22 cellular contexts compared by ENCODE assay signal in genomic region chr18:50790956-50791355, GRCh38. TPM values are rescaled to one million over a fixed set of nuclear protein-coding genes. Genes with fewer than 3 reads are reported as not detected.
DNase-seq lines count a peak whose midpoint lies in the region; ATAC-seq lines count a peak whose summit lies in the region.
"Had no signal": no experiment of that assay in that cellular context is flagged by ENCODE, and none has a peak within 500 bp of the region (broad histone marks: within the 10 kb centered on the region; RNA-seq: fewer than 3 reads in every experiment).

No MANE protein-coding gene starts in this region.

- no peak overlapping the region for H3K14ac ChIP-seq in neuronal stem cell (ENCODE audit: low read length)

- no peaks in the 10 kb centered on the region for H3K9me3 ChIP-seq in neuronal stem cell (replicated peaks in 1 of 2; ENCODE audit: control insufficient read depth in 2 of 2, insufficient read depth in 1 of 2, low read depth in 1 of 2, low read length in 2 of 2)
- H3K9me3 ChIP-seq: BE2C, Caco-2, Peyer's patch had no signal

- H3K27me3 ChIP-seq in neuronal stem cell (ENCODE audit: control insufficient read depth in 3 of 3, insufficient read depth in 3 of 3, low read depth in 1 of 3, low read length in 3 of 3), result peaks cover 0 to 8% (median 0%) of the 10 kb centered on the region in 3 experiments
- H3K27me3 ChIP-seq: BE2C, Peyer's patch had no signal

- H3K4me2 ChIP-seq in neuronal stem cell (ENCODE audit: insufficient read depth, low read length, poor library complexity, severe bottlenecking), result no peak overlapping the region

- H3K27ac ChIP-seq in neuronal stem cell (replicated peaks; ENCODE audit: low read length), result no peak overlapping the region
- H3K27ac ChIP-seq: GM23248 had no signal

- no peak overlapping the region for H3K18ac ChIP-seq in neuronal stem cell (ENCODE audit: low read length)

- H3K4me1 ChIP-seq in neuronal stem cell (ENCODE audit: control insufficient read depth in 2 of 2, insufficient read depth in 1 of 2, low read depth in 1 of 2, low read length in 2 of 2), result peaks cover 0 to 4% of the 10 kb centered on the region in 2 donors
- H3K4me1 ChIP-seq: BE2C had no signal

- H2BK5ac ChIP-seq in neuronal stem cell (ENCODE audit: low read length), result no peak overlapping the region

- no peak overlapping the region for H2AK5ac ChIP-seq in neuronal stem cell (ENCODE audit: low read depth, low read length)

- no peak overlapping the region for H3K4me3 ChIP-seq in neuronal stem cell (ENCODE audit: low read length in 2 of 2)
- H3K4me3 ChIP-seq: GM23248, K562, Peyer's patch had no signal

- no peak overlapping the region for H4K91ac ChIP-seq in neuronal stem cell (ENCODE audit: low read depth, low read length, poor library complexity)

- no peak overlapping the region for H3K23ac ChIP-seq in neuronal stem cell (ENCODE audit: low read depth, low read length, poor library complexity)

- DNase-seq in NCI-H345 (lab: John Stamatoyannopoulos, UW) (peak; percentile 13), NCI-H345 treated with DMSO at 0.1 percent for 48 hours (lab: John Stamatoyannopoulos, UW; ENCODE audit: unreplicated experiment) (no peak), NCI-H1417 (lab: John Stamatoyannopoulos, UW) (peak in 2 of 3 experiments; percentile 58 to 90), NCI-H748 treated with DMSO at 0.1 percent for 48 hours (lab: John Stamatoyannopoulos, UW) (peak; percentile 5), neuronal stem cell (ENCODE audit: low spot score) (no peak), NCI-H2029 treated with DMSO at 0.1 percent for 48 hours (lab: John Stamatoyannopoulos, UW) (no peak), mucosa of gallbladder (ENCODE audit: low spot score) (no peak)
- DNase-seq: BE2C; Caco-2; CD4-positive, CD25-positive, alpha-beta regulatory T cell; GM23248; HCEC 1CT; NCI-H1105 treated with DMSO at 0.1 percent for 48 hours; NCI-H1930; NCI-H2171 treated with DMSO at 0.1 percent for 48 hours; NCI-H510A treated with DMSO at 0.1 percent for 48 hours; NK-92 treated with Interleukin-12 subunit alpha and Interleukin-12 subunit beta, amount 100 ng/mL, for 24 hours; Peyer's patch; Right ventricle myocardium superior; SW 1271 had no signal

- no CpG with 5 or more reads among the region's 3 CpGs for WGBS in neuronal stem cell (ENCODE audit: extremely low coverage in 2 of 2, insufficient read length in 2 of 2, insufficient replicate concordance in 1 of 2), 2 donors

- no peak overlapping the region for H2BK15ac ChIP-seq in neuronal stem cell (ENCODE audit: low read length)

- H2AFZ ChIP-seq in neuronal stem cell (ENCODE audit: low read length), result peak overlapping the region; percentile 79
- H2AFZ ChIP-seq: GM23248 had no signal

- H3K4ac ChIP-seq in neuronal stem cell (ENCODE audit: low read length), result no peak overlapping the region

- H4K8ac ChIP-seq in neuronal stem cell (ENCODE audit: low read depth, low read length), result no peak overlapping the region

- ATAC-seq in GM21723 (IDR thresholded peaks at IDR 0.05; ENCODE audit: unreplicated experiment), result no peak

- H2BK120ac ChIP-seq in neuronal stem cell (ENCODE audit: low read depth, low read length), result no peak overlapping the region

- no peak overlapping the region for H3K9ac ChIP-seq in neuronal stem cell (ENCODE audit: low read depth, low read length, poor library complexity)
- H3K9ac ChIP-seq: GM23248 had no signal

- H3K79me1 ChIP-seq in neuronal stem cell (ENCODE audit: low read depth, low read length), result no peaks in the 10 kb centered on the region

- no peaks in the 10 kb centered on the region for H3K36me3 ChIP-seq in neuronal stem cell (replicated peaks in 1 of 2; ENCODE audit: control insufficient read depth in 2 of 2, insufficient read depth in 2 of 2, low read length in 2 of 2)
- H3K36me3 ChIP-seq: BE2C, Peyer's patch had no signal

- H2BK12ac ChIP-seq in neuronal stem cell (ENCODE audit: low read length), result no peak overlapping the region

RNA-seq across cellular contexts. Expression of gene MRO, which starts 28.9 kb away (rescaled TPM):
- polyA plus RNA-seq in neuronal stem cell (2013, experiment 1 of 2), result 0.15 TPM
- 0.04 TPM for polyA plus RNA-seq in neuronal stem cell (2013, experiment 2 of 2)
- total RNA-seq in mucosa of gallbladder, result 0.75 TPM
- total RNA-seq: Caco-2; CD4-positive, CD25-positive, alpha-beta regulatory T cell; GM23248; K562 had no signal
- polyA plus RNA-seq: CD4-positive, CD25-positive, alpha-beta regulatory T cell; GM23248 had no signal

Comparison
In these comparisons a context has a peak if more than half of its experiments do, and no peak if none do; other contexts are left out.
1. DNase-seq: peak in NCI-H345 (single experiment), NCI-H1417 (2 of 3) and NCI-H748 treated with DMSO at 0.1 percent for 48 hours (single experiment); none in NCI-H345 treated with DMSO at 0.1 percent for 48 hours (single experiment), neuronal stem cell (single experiment), NCI-H2029 treated with DMSO at 0.1 percent for 48 hours (single experiment) and mucosa of gallbladder (single experiment).